In genomic region chr11:72556433-72556832, GRCh38 we compare ENCODE assay signal across 5 cellular contexts.
"Had no signal": no experiment of that assay in that cellular context is flagged by ENCODE, and none has a peak within 500 bp of the region (broad histone marks: within the 10 kb centered on the region; RNA-seq: fewer than 3 reads in every experiment).

No MANE protein-coding gene starts in this region.

- H3K4me3 Mint-ChIP-seq: GM23338, H9 had no signal

- H3K27ac Mint-ChIP-seq: GM23338, H9 had no signal

- H3K4me2 ChIP-seq: GM23338 had no signal

- H3K4me3 ChIP-seq: GM23338, K562 had no signal

- ATAC-seq: GM23338, K562 had no signal

- DNase-seq: H9, HCEC 1CT, IMR-90 had no signal
